ENCODE assay signal across 9 cellular contexts in the genomic region with DNA sequence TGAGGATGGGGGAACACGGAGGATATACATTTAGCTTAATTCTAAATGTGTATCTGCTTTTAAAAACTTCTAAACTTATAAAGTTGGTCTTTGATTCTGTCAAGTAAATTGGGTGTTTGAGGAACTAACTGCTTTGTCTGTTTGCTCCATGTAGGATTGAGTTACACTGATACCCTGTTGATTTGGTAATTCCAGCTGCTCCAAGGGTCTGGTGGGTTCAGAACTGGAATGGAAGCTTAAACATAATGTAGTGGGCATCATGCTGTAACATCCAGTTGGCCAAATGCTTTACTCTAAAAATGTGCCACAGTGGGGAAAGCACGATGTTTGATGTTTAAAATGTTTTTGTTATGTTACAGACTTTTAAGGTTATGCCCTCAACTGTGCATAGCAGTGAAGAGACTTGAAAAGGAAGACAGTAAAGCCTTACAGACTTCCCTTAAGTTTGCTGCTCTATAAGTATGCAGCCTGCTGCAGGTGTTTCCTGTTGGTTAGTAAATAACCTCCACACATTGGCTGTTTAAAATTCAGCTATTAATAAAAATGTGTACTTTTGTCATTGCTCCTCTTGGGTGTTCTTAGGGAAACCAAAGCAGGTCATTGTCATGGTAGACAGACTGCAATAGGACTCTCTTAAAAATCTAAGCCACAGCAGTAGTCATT. TPM values are rescaled to one million over a fixed set of nuclear protein-coding genes. Genes with fewer than 3 reads are reported as not detected.
DNase-seq lines count a peak whose midpoint lies in the region; ATAC-seq and TF ChIP-seq lines count a peak whose summit lies in the region.
"Had no signal": no experiment of that assay in that cellular context is flagged by ENCODE, and none has a peak within 500 bp of the region (broad histone marks: within the 10 kb centered on the region; RNA-seq: fewer than 3 reads in every experiment).

No MANE protein-coding gene starts in this region.

- H3K4me1 ChIP-seq in BE2C = no peaks in the 10 kb centered on the region

- ATAC-seq in GM18861 (IDR thresholded peaks at IDR 0.05; ENCODE audit: unreplicated experiment) = peak; percentile 70
- peak; percentile 66 for ATAC-seq in GM21619 (IDR thresholded peaks at IDR 0.05; ENCODE audit: unreplicated experiment)
- peak; percentile 61 for ATAC-seq in HG03457 (IDR thresholded peaks at IDR 0.05; ENCODE audit: unreplicated experiment)
- ATAC-seq in memory B cell (ENCODE audit: low read depth) = peak; percentile 93

- H3K4me3 Mint-ChIP-seq in memory B cell = peak overlapping the region; percentile 75

- no peaks in the 10 kb centered on the region for H3K9me3 ChIP-seq in BE2C

- no peak for TF ChIP-seq CTCF in BE2C (IDR thresholded peaks at IDR 0.05; ENCODE audit: low read depth, low read length)

- peak overlapping the region; percentile 94 for H3K27ac Mint-ChIP-seq in memory B cell

- H3K4me1 Mint-ChIP-seq in memory B cell = peaks cover 46% of the 10 kb centered on the region

- H3K36me3 ChIP-seq in BE2C = no peaks in the 10 kb centered on the region

- H3K36me3 Mint-ChIP-seq in memory B cell = peaks cover 15% of the 10 kb centered on the region

- DNase-seq in memory B cell (ENCODE audit: low spot score in 2 of 2) (peak in 1 of 2 donors; percentile 40), BE2C (no peak), foreskin melanocyte (no peak), NCI-H2227 (lab: John Stamatoyannopoulos, UW; ENCODE audit: unreplicated experiment) (no peak), Ammon's horn (ENCODE audit: low spot score) (no peak)

- H3K27me3 Mint-ChIP-seq in memory B cell = no peaks in the 10 kb centered on the region

- H3K9me3 Mint-ChIP-seq in memory B cell = peaks cover 4% of the 10 kb centered on the region

- H3K27me3 ChIP-seq in BE2C = no peaks in the 10 kb centered on the region
- H3K27me3 ChIP-seq: cardiac muscle cell had no signal

- no peak overlapping the region for H3K4me3 ChIP-seq in BE2C (ENCODE audit: low read depth, low read length)
- H3K4me3 ChIP-seq: cardiac muscle cell had no signal

RNA-seq across cellular contexts. Expression of a gene that starts 5.9 kb away (rescaled TPM):
- polyA plus RNA-seq in BE2C (2012; ENCODE audit: insufficient read depth, insufficient read length, low read depth) = 8.4 TPM

RNA-seq across cellular contexts. Expression of a gene that starts 59.5 kb away (rescaled TPM):
- 29.3 TPM for polyA plus RNA-seq in BE2C (2012; ENCODE audit: insufficient read depth, insufficient read length, low read depth)
